ENCODE assay signal across 25 cellular contexts in the genomic region with DNA sequence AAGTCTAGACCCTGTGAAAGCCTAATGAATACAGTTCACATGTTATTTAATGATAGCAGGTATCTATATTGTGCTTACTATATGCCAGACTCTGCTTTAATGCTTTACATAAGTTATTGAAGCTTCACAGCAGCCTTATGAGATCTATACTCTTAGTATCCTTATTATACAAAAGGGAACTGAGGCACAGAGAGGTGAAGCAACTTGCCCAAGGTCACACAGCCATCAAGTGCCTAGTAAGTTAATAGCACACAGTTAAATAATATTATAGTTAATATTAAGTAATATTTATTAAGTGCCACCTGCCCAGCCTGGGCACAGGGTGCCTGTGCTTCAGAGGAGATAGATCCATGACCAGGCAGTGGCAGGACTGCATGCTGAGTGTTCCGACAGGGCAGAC.
DNase-seq lines count a peak whose midpoint lies in the region; ATAC-seq, FAIRE-seq and TF ChIP-seq lines count a peak whose summit lies in the region.
"Had no signal": no experiment of that assay in that cellular context is flagged by ENCODE, and none has a peak within 500 bp of the region (broad histone marks: within the 10 kb centered on the region; RNA-seq: fewer than 3 reads in every experiment).

No MANE protein-coding gene starts in this region.

- H3K9ac ChIP-seq in neural progenitor cell (no peak overlapping the region), H9 (ENCODE audit: extremely low read depth, insufficient read length, low read length) (no peak overlapping the region)
- H3K9ac ChIP-seq: BLaER1 had no signal

- H4K5ac ChIP-seq in H9 (ENCODE audit: insufficient read length, low read depth, low read length) = no peak overlapping the region

- H3K56ac ChIP-seq in H9 (ENCODE audit: insufficient read length, low read depth, low read length) = no peak overlapping the region

- no peak overlapping the region for H3T11ph ChIP-seq in H9 (ENCODE audit: low read length)

- WGBS in A549 (ENCODE audit: missing lambda C conversion rate) = 80% methylated on average over 1 of the region's 1 CpG
- no CpG with 5 or more reads among the region's 1 CpG for WGBS in H9 (ENCODE audit: extremely low coverage, insufficient read length, low lambda C conversion rate)

- no peak overlapping the region for H2BK120ac ChIP-seq in H9 (ENCODE audit: low read depth, low read length, poor library complexity, severe bottlenecking)

- POLR2A ChIA-PET in A549 (lab: Yijun Ruan, JAX) = no interaction called here

- H3K4me3 Mint-ChIP-seq in neural progenitor cell (no peak overlapping the region), H9 (no peak overlapping the region)
- no peak overlapping the region for H3K4me3 Mint-ChIP-seq in natural killer cell treated with Interleukin-12 subunit alpha and Interleukin-12 subunit beta and Interleukin-15 and Interleukin-18, amount 100 ng/mL, for 72 hours
- H3K4me3 Mint-ChIP-seq: CD14-positive monocyte; CD4-positive, alpha-beta memory T cell; CD8-positive, alpha-beta memory T cell had no signal

- no peaks in the 10 kb centered on the region for H4K20me1 ChIP-seq in neural progenitor cell (ENCODE audit: low read depth)
- H4K20me1 ChIP-seq in osteoblast (ENCODE audit: insufficient read depth, low read length) = no peaks in the 10 kb centered on the region
- H4K20me1 ChIP-seq in H9 (ENCODE audit: control insufficient read depth, insufficient read depth, insufficient read length) = no peaks in the 10 kb centered on the region
- H4K20me1 ChIP-seq: BLaER1 had no signal

- no peak overlapping the region for H4K8ac ChIP-seq in H9 (replicated peaks; ENCODE audit: insufficient read length, low read depth, low read length)

- no peaks in the 10 kb centered on the region for H3K79me2 ChIP-seq in neural progenitor cell (ENCODE audit: low read depth)
- no peaks in the 10 kb centered on the region for H3K79me2 ChIP-seq in osteoblast (ENCODE audit: insufficient read depth, low read length)
- H3K79me2 ChIP-seq in H9 (ENCODE audit: insufficient read depth, low read length) = no peaks in the 10 kb centered on the region

- H4K91ac ChIP-seq in H9 (ENCODE audit: insufficient read length, low read depth, low read length) = no peak overlapping the region

- H3K9me3 ChIP-seq in A549 = no peaks in the 10 kb centered on the region
- no peaks in the 10 kb centered on the region for H3K9me3 ChIP-seq in neural progenitor cell (ENCODE audit: low read depth)
- H3K9me3 ChIP-seq in osteoblast (ENCODE audit: low read depth, low read length) = no peaks in the 10 kb centered on the region
- no peaks in the 10 kb centered on the region for H3K9me3 ChIP-seq in H9 (ENCODE audit: control insufficient read depth, low read depth, low read length)
- H3K9me3 ChIP-seq: BE2C, BLaER1 had no signal

- no peak overlapping the region for H2BK20ac ChIP-seq in H9 (ENCODE audit: low read depth, low read length, poor library complexity, severe bottlenecking)

- no peak for ATAC-seq in A549
- ATAC-seq in natural killer cell treated with Interleukin-12 subunit alpha and Interleukin-12 subunit beta and Interleukin-15 and Interleukin-18, amount 100 ng/mL, for 72 hours = no peak

- peaks cover 7% of the 10 kb centered on the region for H3K27me3 Mint-ChIP-seq in neural progenitor cell (ENCODE audit: insufficient read depth, low read depth)
- peaks cover 8% of the 10 kb centered on the region for H3K27me3 Mint-ChIP-seq in H9 (ENCODE audit: low read depth)
- peaks cover 10 to 30% of the 10 kb centered on the region in 2 donors for H3K27me3 Mint-ChIP-seq in natural killer cell treated with Interleukin-12 subunit alpha and Interleukin-12 subunit beta and Interleukin-15 and Interleukin-18, amount 100 ng/mL, for 72 hours
- H3K27me3 Mint-ChIP-seq: CD4-positive, alpha-beta memory T cell; CD4-positive, CD25-positive, alpha-beta regulatory T cell had no signal

- peaks cover 12% of the 10 kb centered on the region for H3K36me3 Mint-ChIP-seq in neural progenitor cell
- H3K36me3 Mint-ChIP-seq in H9 (ENCODE audit: insufficient read depth in 1 of 3, low read depth in 3 of 3) = no peaks in the 10 kb centered on the region
- H3K36me3 Mint-ChIP-seq in natural killer cell treated with Interleukin-12 subunit alpha and Interleukin-12 subunit beta and Interleukin-15 and Interleukin-18, amount 100 ng/mL, for 72 hours = no peaks in the 10 kb centered on the region

- DNase-seq in A549 (ENCODE audit: low read depth in 1 of 2, low spot score in 1 of 2) (no peak), neural progenitor cell (ENCODE audit: low spot score) (no peak), osteoblast (ENCODE audit: insufficient read length, low spot score, missing footprints) (peak; percentile 9), GM19240 (ENCODE audit: insufficient read length, low spot score) (no peak), H9 (no peak)
- DNase-seq in natural killer cell treated with Interleukin-12 subunit alpha and Interleukin-12 subunit beta and Interleukin-15 and Interleukin-18, amount 100 ng/mL, for 72 hours (ENCODE audit: low spot score) = no peak
- DNase-seq: ACHN; BE2C; C1 segment of cervical spinal cord; CD4-positive, alpha-beta memory T cell; CD4-positive, CD25-positive, alpha-beta regulatory T cell; CD8-positive, alpha-beta memory T cell; COR-L47; DMS 273 treated with DMSO at 0.1 percent for 48 hours; DMS153; DMS53; DMS79; DND-41; EL; GDM1 had no signal

- H3K4me1 ChIP-seq in A549 (no peaks in the 10 kb centered on the region), neural progenitor cell (peaks cover 61% of the 10 kb centered on the region), osteoblast (ENCODE audit: insufficient read depth, low read length) (peaks cover 5% of the 10 kb centered on the region), H9 (ENCODE audit: insufficient read depth, low read length) (no peaks in the 10 kb centered on the region)
- H3K4me1 ChIP-seq: BE2C had no signal

- H3K79me1 ChIP-seq in H9 (ENCODE audit: insufficient read depth, low read depth, low read length, poor library complexity, severe bottlenecking) = no peaks in the 10 kb centered on the region

- H2BK12ac ChIP-seq in H9 (ENCODE audit: insufficient read length, low read depth, low read length) = no peak overlapping the region

- no peak overlapping the region for H3K23ac ChIP-seq in H9 (ENCODE audit: insufficient read length, low read depth, low read length)

- no peak overlapping the region for H3K4ac ChIP-seq in H9 (ENCODE audit: low read depth, low read length)

- H3K23me2 ChIP-seq in H9 (ENCODE audit: insufficient read length, low read depth, low read length, poor library complexity, severe bottlenecking) = no peaks in the 10 kb centered on the region

- peaks cover 55% of the 10 kb centered on the region for H3K4me1 Mint-ChIP-seq in neural progenitor cell
- H3K4me1 Mint-ChIP-seq in H9 = peaks cover 18 to 20% of the 10 kb centered on the region in 2 experiments
- H3K4me1 Mint-ChIP-seq in natural killer cell treated with Interleukin-12 subunit alpha and Interleukin-12 subunit beta and Interleukin-15 and Interleukin-18, amount 100 ng/mL, for 72 hours (ENCODE audit: low read depth in 2 of 2) = peaks cover 10 to 11% of the 10 kb centered on the region in 2 donors

- no peak overlapping the region for H2BK15ac ChIP-seq in H9 (ENCODE audit: low read depth, low read length)

- FAIRE-seq in A549 (lab: Jason Lieb, UNC) = no peak
- FAIRE-seq: GM12878, GM18507 had no signal

- no peak overlapping the region for H3K18ac ChIP-seq in H9 (ENCODE audit: insufficient read length, low read depth, low read length)

- H3K27ac Mint-ChIP-seq in neural progenitor cell (peak overlapping the region; percentile 87), H9 (peak overlapping the region in 1 of 3 experiments; percentile 70; a peak in 2 of 7 replicates)
- H3K27ac Mint-ChIP-seq in natural killer cell treated with Interleukin-12 subunit alpha and Interleukin-12 subunit beta and Interleukin-15 and Interleukin-18, amount 100 ng/mL, for 72 hours = no peak overlapping the region
- H3K27ac Mint-ChIP-seq: CD8-positive, alpha-beta memory T cell had no signal

- H3K27ac ChIP-seq in A549 (no peak overlapping the region), neural progenitor cell (no peak overlapping the region), osteoblast (ENCODE audit: low read depth, low read length) (no peak overlapping the region), H9 (ENCODE audit: insufficient read length, low read depth, low read length) (no peak overlapping the region)
- H3K27ac ChIP-seq: 22Rv1, BLaER1 had no signal

- no peak overlapping the region for H2AK5ac ChIP-seq in H9 (ENCODE audit: insufficient read length, low read length)

- peaks cover 38% of the 10 kb centered on the region for H3F3A ChIP-seq in neural progenitor cell (ENCODE audit: low read depth)

- no peaks in the 10 kb centered on the region for H3K36me3 ChIP-seq in neural progenitor cell
- no peaks in the 10 kb centered on the region for H3K36me3 ChIP-seq in osteoblast (ENCODE audit: insufficient read depth, low read length)
- H3K36me3 ChIP-seq: BE2C, BLaER1 had no signal

- no peak overlapping the region for H3K4me2 ChIP-seq in A549
- no peak overlapping the region for H3K4me2 ChIP-seq in neural progenitor cell
- H3K4me2 ChIP-seq in osteoblast (ENCODE audit: insufficient read depth, low read length) = no peak overlapping the region
- no peak overlapping the region for H3K4me2 ChIP-seq in H9 (ENCODE audit: insufficient read depth, insufficient read length, low read length)
- H3K4me2 ChIP-seq: BLaER1 had no signal

- CTCF ChIA-PET in A549 (lab: Yijun Ruan, JAX) = interaction anchor here (1.2 to 2.3 kb wide), 4 partner anchors 21 to 97 kb away, joined by 3 to 8 read pairs (median 4); no protein-coding TSS in a partner anchor

- no peak for TF ChIP-seq EP300 in A549 (IDR thresholded peaks at IDR 0.05)

- H3K4me3 ChIP-seq in A549 (no peak overlapping the region), neural progenitor cell (no peak overlapping the region), osteoblast (ENCODE audit: insufficient read depth, low read length) (no peak overlapping the region)
- H3K4me3 ChIP-seq: BLaER1, GM12878 had no signal

- H2AFZ ChIP-seq in neural progenitor cell (replicated peaks) = no peak overlapping the region
- no peak overlapping the region for H2AFZ ChIP-seq in osteoblast (ENCODE audit: low read length)
- H2AFZ ChIP-seq in H9 (ENCODE audit: low read length) = no peak overlapping the region

- no peak for TF ChIP-seq CTCF in A549 (IDR thresholded peaks at IDR 0.05)
- no peak for TF ChIP-seq CTCF in neural progenitor cell (IDR thresholded peaks at IDR 0.05)
- no peak for TF ChIP-seq CTCF in osteoblast (IDR thresholded peaks at IDR 0.05; ENCODE audit: extremely low read depth, low read depth, low read length)
- no peak for TF ChIP-seq CTCF in H9 (conservative IDR thresholded peaks at IDR 0.05)

- TF ChIP-seq POLR2A in A549 (IDR thresholded peaks at IDR 0.05; ENCODE audit: low read length) = no peak

- H3K9me3 Mint-ChIP-seq in neural progenitor cell (peaks cover 3% of the 10 kb centered on the region), H9 (no peaks in the 10 kb centered on the region)
- H3K9me3 Mint-ChIP-seq in natural killer cell treated with Interleukin-12 subunit alpha and Interleukin-12 subunit beta and Interleukin-15 and Interleukin-18, amount 100 ng/mL, for 72 hours = peaks cover 2% of the 10 kb centered on the region

- no peak for TF ChIP-seq RAD21 in A549 (conservative IDR thresholded peaks at IDR 0.05 in 1 of 2, IDR thresholded peaks at IDR 0.05 in 1 of 2)

- H3K14ac ChIP-seq in H9 (ENCODE audit: insufficient read depth, low read length) = no peak overlapping the region

- no peak overlapping the region for H2BK5ac ChIP-seq in H9 (ENCODE audit: insufficient read length, low read length)

- H3K27me3 ChIP-seq in neural progenitor cell (no peaks in the 10 kb centered on the region), osteoblast (ENCODE audit: insufficient read depth, low read length) (peaks cover 3% of the 10 kb centered on the region), H9 (ENCODE audit: insufficient read depth, low read length) (no peaks in the 10 kb centered on the region)
- H3K27me3 ChIP-seq: BE2C, BLaER1 had no signal
